In the genomic region with DNA sequence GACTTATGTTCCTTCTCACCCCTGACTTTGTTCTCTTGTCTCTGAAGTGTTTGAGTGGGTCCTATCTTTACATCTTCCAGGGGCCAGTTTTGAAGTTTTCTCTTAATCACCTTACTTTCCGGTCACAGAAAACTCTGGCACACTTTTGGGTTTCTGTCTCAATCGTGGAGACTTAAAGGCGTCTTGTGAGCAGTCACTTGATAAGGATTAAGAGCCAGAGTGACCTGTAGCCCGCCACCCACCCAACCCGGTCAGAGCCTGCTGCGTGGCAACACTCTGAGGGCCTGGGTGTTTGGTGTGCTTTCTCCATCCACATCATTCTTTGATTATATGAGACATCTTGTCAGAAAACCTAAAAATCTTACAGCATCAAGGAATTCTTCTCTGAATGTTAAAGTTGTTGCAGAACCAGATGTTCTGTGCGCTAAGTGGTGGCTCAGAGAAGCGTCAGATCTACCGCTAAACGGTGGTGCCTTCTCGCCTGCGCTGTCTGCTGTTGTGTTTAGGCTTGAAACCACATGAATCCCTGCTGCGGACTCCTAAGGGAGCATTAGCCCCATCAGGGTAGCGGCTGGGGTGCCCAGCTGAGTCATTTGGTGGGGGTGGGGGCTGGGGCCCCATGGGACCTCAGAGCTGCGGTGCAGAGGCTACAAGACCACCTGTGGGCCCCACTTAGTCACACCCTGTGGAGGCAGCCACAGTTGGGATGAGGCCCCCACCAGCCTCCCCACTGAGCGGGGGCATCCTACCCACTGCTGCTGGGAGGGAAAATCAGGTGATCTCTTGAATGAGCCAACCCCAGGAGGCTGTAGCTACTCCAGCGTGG, we compare ENCODE assay signal across 1 cellular context.
TF ChIP-seq lines count a peak whose summit lies in the region.

No MANE protein-coding gene starts in this region.

TF ChIP-seq in K562, 482 proteins besides CTCF, POLR2A, EP300 and RAD21 (continued from another document):
- TF ChIP-seq, protein P1, sequence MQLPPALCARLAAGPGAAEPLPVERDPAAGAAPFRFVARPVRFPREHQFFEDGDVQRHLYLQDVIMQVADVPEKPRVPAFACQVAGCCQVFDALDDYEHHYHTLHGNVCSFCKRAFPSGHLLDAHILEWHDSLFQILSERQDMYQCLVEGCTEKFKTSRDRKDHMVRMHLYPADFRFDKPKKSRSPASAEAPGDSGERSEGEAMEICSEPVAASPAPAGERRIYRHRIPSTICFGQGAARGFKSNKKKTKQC (CRISPR knock-in tag; IDR thresholded peaks at IDR 0.05): no peak
- TF ChIP-seq, protein P2, sequence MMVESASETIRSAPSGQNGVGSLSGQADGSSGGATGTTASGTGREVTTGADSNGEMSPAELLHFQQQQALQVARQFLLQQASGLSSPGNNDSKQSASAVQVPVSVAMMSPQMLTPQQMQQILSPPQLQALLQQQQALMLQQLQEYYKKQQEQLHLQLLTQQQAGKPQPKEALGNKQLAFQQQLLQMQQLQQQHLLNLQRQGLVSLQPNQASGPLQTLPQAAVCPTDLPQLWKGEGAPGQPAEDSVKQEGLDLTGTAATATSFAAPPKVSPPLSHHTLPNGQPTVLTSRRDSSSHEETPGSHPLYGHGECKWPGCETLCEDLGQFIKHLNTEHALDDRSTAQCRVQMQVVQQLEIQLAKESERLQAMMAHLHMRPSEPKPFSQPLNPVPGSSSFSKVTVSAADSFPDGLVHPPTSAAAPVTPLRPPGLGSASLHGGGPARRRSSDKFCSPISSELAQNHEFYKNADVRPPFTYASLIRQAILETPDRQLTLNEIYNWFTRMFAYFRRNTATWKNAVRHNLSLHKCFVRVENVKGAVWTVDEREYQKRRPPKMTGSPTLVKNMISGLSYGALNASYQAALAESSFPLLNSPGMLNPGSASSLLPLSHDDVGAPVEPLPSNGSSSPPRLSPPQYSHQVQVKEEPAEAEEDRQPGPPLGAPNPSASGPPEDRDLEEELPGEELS (CRISPR knock-in tag; IDR thresholded peaks at IDR 0.05; ENCODE audit: borderline replicate concordance): no peak
- TF ChIP-seq KLF16 (IDR thresholded peaks at IDR 0.05) (no peak), ZNF551 (CRISPR knock-in tag; IDR thresholded peaks at IDR 0.05) (no peak), ELF1 (tag; IDR thresholded peaks at IDR 0.05) (no peak)
- TF ChIP-seq, protein P3, sequence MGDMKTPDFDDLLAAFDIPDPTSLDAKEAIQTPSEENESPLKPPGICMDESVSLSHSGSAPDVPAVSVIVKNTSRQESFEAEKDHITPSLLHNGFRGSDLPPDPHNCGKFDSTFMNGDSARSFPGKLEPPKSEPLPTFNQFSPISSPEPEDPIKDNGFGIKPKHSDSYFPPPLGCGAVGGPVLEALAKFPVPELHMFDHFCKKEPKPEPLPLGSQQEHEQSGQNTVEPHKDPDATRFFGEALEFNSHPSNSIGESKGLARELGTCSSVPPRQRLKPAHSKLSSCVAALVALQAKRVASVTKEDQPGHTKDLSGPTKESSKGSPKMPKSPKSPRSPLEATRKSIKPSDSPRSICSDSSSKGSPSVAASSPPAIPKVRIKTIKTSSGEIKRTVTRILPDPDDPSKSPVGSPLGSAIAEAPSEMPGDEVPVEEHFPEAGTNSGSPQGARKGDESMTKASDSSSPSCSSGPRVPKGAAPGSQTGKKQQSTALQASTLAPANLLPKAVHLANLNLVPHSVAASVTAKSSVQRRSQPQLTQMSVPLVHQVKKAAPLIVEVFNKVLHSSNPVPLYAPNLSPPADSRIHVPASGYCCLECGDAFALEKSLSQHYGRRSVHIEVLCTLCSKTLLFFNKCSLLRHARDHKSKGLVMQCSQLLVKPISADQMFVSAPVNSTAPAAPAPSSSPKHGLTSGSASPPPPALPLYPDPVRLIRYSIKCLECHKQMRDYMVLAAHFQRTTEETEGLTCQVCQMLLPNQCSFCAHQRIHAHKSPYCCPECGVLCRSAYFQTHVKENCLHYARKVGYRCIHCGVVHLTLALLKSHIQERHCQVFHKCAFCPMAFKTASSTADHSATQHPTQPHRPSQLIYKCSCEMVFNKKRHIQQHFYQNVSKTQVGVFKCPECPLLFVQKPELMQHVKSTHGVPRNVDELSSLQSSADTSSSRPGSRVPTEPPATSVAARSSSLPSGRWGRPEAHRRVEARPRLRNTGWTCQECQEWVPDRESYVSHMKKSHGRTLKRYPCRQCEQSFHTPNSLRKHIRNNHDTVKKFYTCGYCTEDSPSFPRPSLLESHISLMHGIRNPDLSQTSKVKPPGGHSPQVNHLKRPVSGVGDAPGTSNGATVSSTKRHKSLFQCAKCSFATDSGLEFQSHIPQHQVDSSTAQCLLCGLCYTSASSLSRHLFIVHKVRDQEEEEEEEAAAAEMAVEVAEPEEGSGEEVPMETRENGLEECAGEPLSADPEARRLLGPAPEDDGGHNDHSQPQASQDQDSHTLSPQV (IDR thresholded peaks at IDR 0.05): peak; percentile 19; the same call in 1 of the 2 replicates
- TF ChIP-seq, protein P4, sequence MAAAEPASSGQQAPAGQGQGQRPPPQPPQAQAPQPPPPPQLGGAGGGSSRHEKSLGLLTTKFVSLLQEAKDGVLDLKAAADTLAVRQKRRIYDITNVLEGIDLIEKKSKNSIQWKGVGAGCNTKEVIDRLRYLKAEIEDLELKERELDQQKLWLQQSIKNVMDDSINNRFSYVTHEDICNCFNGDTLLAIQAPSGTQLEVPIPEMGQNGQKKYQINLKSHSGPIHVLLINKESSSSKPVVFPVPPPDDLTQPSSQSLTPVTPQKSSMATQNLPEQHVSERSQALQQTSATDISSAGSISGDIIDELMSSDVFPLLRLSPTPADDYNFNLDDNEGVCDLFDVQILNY (CRISPR knock-in tag; IDR thresholded peaks at IDR 0.05): no peak
